In genomic region chr11:2645779-2646118, GRCh38 we compare ENCODE assay signal across 29 cellular contexts.
"Had no signal": no experiment of that assay in that cellular context is flagged by ENCODE, and none has a peak within 500 bp of the region (broad histone marks: within the 10 kb centered on the region; RNA-seq: fewer than 3 reads in every experiment).

No MANE protein-coding gene starts in this region.

- H3K4me1 Mint-ChIP-seq: memory B cell; natural killer cell; stimulated activated effector memory CD8-positive, alpha-beta T cell treated with anti-CD3 and anti-CD28 coated beads, Interleukin-12 subunit alpha, Interleukin-12 subunit beta, amount 100 ng/mL, for 72 hours had no signal

- H3K79me2 ChIP-seq: hepatocyte had no signal

- H3K27ac Mint-ChIP-seq: dendritic cell treated with granulocyte-macrophage colony-stimulating factor and Interleukin-4, amounts not matched to agents 40 ng/mL and 50 ng/mL, for 4 days; memory B cell; natural killer cell; stimulated activated effector memory CD8-positive, alpha-beta T cell treated with anti-CD3 and anti-CD28 coated beads, Interleukin-12 subunit alpha, Interleukin-12 subunit beta, amount 100 ng/mL, for 72 hours had no signal

- H3K9me3 ChIP-seq: testis had no signal

- H3K4me3 Mint-ChIP-seq: dendritic cell treated with granulocyte-macrophage colony-stimulating factor and Interleukin-4, amounts not matched to agents 40 ng/mL and 50 ng/mL, for 4 days; memory B cell; natural killer cell; stimulated activated effector memory CD8-positive, alpha-beta T cell treated with anti-CD3 and anti-CD28 coated beads, Interleukin-12 subunit alpha, Interleukin-12 subunit beta, amount 100 ng/mL, for 72 hours had no signal

- H3K4me3 ChIP-seq: colonic mucosa, esophagus muscularis mucosa, gastroesophageal sphincter, heart left ventricle, hepatocyte, lung, pancreas, smooth muscle cell, stomach, testis, tibial artery, upper lobe of left lung had no signal

- H3K27me3 Mint-ChIP-seq: dendritic cell treated with granulocyte-macrophage colony-stimulating factor and Interleukin-4, amounts not matched to agents 40 ng/mL and 50 ng/mL, for 4 days; memory B cell had no signal

- ATAC-seq: foreskin keratinocyte; gastroesophageal sphincter; left ventricle myocardium superior; natural killer cell; sciatic nerve; stimulated activated effector memory CD8-positive, alpha-beta T cell treated with anti-CD3 and anti-CD28 coated beads, Interleukin-12 subunit alpha, Interleukin-12 subunit beta, amount 100 ng/mL, for 72 hours had no signal

- DNase-seq: colonic mucosa; effector CD8-positive, alpha-beta T cell; foreskin keratinocyte; heart left ventricle; left ventricle myocardium superior; natural killer cell; occipital lobe; pancreas; stimulated activated CD4-positive, alpha-beta T cell treated with anti-CD3 and anti-CD28 coated beads, Interleukin-12 subunit alpha, Interleukin-12 subunit beta, amount 100 ng/mL, for 4 hours; stimulated activated CD4-positive, alpha-beta T cell treated with anti-CD3 and anti-CD28 coated beads, Interleukin-1b, Interleukin-23, amount 100 ng/mL, for 48 hours; stimulated activated CD4-positive, alpha-beta T cell treated with anti-CD3 and anti-CD28 coated beads, Interleukin-4, amount 100 ng/mL, for 24 hours; stimulated activated naive CD4-positive, alpha-beta T cell treated with Interleukin-2 at 50 U/mL for 16 hours; stomach; substantia nigra; testis; tibial artery; upper lobe of left lung had no signal

- H3K4me1 ChIP-seq: colonic mucosa, esophagus muscularis mucosa, foreskin keratinocyte, gastroesophageal sphincter, heart left ventricle, pancreas, stomach, testis, tibial artery, upper lobe of left lung had no signal

- H3K27ac ChIP-seq: colonic mucosa, esophagus muscularis mucosa, foreskin keratinocyte, gastroesophageal sphincter, heart left ventricle, hepatocyte, pancreas, stomach, testis, tibial artery, upper lobe of left lung had no signal

- H3K36me3 ChIP-seq: colonic mucosa, esophagus muscularis mucosa, gastroesophageal sphincter, pancreas, stomach, upper lobe of left lung had no signal

- FAIRE-seq: endothelial cell of umbilical vein, keratinocyte, pancreas, urothelium cell line had no signal

- H3K27me3 ChIP-seq: colonic mucosa, esophagus muscularis mucosa, gastroesophageal sphincter, heart left ventricle, hepatocyte, pancreas, stomach, testis, tibial artery, upper lobe of left lung had no signal

- H3K4me2 ChIP-seq: hepatocyte, smooth muscle cell had no signal

- H2AFZ ChIP-seq: hepatocyte had no signal

- H3K36me3 Mint-ChIP-seq: stimulated activated effector memory CD8-positive, alpha-beta T cell treated with anti-CD3 and anti-CD28 coated beads, Interleukin-12 subunit alpha, Interleukin-12 subunit beta, amount 100 ng/mL, for 72 hours had no signal
